9 cellular contexts compared by ENCODE assay signal in the genomic region with DNA sequence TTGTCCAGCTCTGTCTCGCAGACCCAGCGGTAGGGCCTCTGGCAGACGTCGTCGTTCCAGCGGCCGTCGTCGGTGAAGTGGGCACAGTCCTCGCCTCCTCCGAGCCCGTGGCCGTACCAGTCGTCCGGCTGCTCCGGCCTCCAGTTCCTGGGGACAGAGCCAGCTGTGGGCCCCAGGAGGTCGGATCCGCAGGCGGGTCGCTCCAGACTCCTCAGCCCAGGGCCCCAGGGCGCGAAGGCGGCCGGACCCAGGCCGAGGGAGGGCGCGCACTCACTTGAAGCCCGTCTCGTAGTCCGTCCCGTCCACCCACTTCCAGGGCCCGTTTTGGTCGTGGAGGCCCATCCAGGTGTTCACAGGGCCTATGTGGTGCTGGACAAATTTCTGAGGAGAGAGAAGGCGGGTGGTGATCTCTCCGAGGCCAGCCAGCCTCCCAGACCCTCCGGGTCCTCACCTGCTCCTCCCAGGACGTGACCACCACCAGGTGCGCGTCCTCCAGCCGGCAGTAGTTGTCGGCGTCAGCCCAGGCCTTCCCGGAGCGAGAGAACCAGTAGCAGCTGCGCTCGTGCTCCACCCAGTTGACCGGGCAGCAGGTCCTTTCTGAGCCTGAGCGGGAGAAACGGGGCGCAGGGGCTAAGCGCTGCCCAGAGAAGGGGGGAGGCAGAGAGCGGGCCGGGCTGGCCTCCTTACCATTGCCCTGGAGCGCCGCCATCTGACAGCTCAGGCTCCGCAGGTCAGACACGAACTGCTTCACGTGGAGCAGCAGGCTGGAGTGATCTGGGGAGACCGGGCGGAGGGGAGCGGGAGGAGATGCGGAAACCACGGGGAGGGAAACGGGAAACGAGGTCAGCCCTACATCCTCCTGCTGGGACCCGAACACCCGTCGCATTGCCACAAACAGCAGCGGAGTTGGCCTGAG. TPM values are rescaled to one million over a fixed set of nuclear protein-coding genes. Genes with fewer than 3 reads are reported as not detected.
DNase-seq lines count a peak whose midpoint lies in the region; ATAC-seq and TF ChIP-seq lines count a peak whose summit lies in the region.
"Had no signal": no experiment of that assay in that cellular context is flagged by ENCODE, and none has a peak within 500 bp of the region (broad histone marks: within the 10 kb centered on the region; RNA-seq: fewer than 3 reads in every experiment).

No MANE protein-coding gene starts in this region.

- H3K27ac ChIP-seq in neural progenitor cell (no peak overlapping the region), upper lobe of right lung (peak overlapping the region; percentile 32)

- no peak overlapping the region for H3K27ac Mint-ChIP-seq in activated CD4-positive, alpha-beta memory T cell treated with anti-CD3 and anti-CD28 coated beads for 36 hours
- no peak overlapping the region for H3K27ac Mint-ChIP-seq in neural progenitor cell

- peaks cover 2% of the 10 kb centered on the region for H3K36me3 Mint-ChIP-seq in activated CD4-positive, alpha-beta memory T cell treated with anti-CD3 and anti-CD28 coated beads for 36 hours
- H3K36me3 Mint-ChIP-seq in neural progenitor cell = peaks cover 8% of the 10 kb centered on the region

- H4K20me1 ChIP-seq in neural progenitor cell (ENCODE audit: low read depth) = no peaks in the 10 kb centered on the region

- intact Hi-C loops in activated CD4-positive, alpha-beta memory T cell treated with anti-CD3 and anti-CD28 coated beads for 36 hours (cut with micrococcal nuclease) = no loop called here
- intact Hi-C loops in upper lobe of right lung (cut with DNase I) = no loop called here

- peaks cover 12% of the 10 kb centered on the region for H3K27me3 Mint-ChIP-seq in activated CD4-positive, alpha-beta memory T cell treated with anti-CD3 and anti-CD28 coated beads for 36 hours
- peaks cover 2% of the 10 kb centered on the region for H3K27me3 Mint-ChIP-seq in neural progenitor cell (ENCODE audit: insufficient read depth, low read depth)

- H3K36me3 ChIP-seq in H7 (replicated peaks; ENCODE audit: control insufficient read depth, insufficient read depth, low read length) (no peaks in the 10 kb centered on the region), neural progenitor cell (no peaks in the 10 kb centered on the region), upper lobe of right lung (no peaks in the 10 kb centered on the region)

- H3K9me3 Mint-ChIP-seq in activated CD4-positive, alpha-beta memory T cell treated with anti-CD3 and anti-CD28 coated beads for 36 hours = peaks cover 6% of the 10 kb centered on the region
- peaks cover 11% of the 10 kb centered on the region for H3K9me3 Mint-ChIP-seq in neural progenitor cell

- no peak overlapping the region for H3K4me3 Mint-ChIP-seq in activated CD4-positive, alpha-beta memory T cell treated with anti-CD3 and anti-CD28 coated beads for 36 hours
- no peak overlapping the region for H3K4me3 Mint-ChIP-seq in neural progenitor cell

- H3K4me3 ChIP-seq in H7 (ENCODE audit: insufficient read depth, low read depth, low read length) (peak overlapping the region; percentile 31), neural progenitor cell (peak overlapping the region; percentile 25), upper lobe of right lung (peak overlapping the region; percentile 37)

- no peak overlapping the region for H3K9ac ChIP-seq in neural progenitor cell

- H3K27me3 ChIP-seq in H7 (ENCODE audit: control insufficient read depth, insufficient read depth, low read length) (peaks cover 12% of the 10 kb centered on the region), neural progenitor cell (peaks cover 56% of the 10 kb centered on the region), upper lobe of right lung (no peaks in the 10 kb centered on the region)

- H3K79me2 ChIP-seq in neural progenitor cell (ENCODE audit: low read depth) = no peaks in the 10 kb centered on the region

- H3F3A ChIP-seq in neural progenitor cell (ENCODE audit: low read depth) = peaks cover 27% of the 10 kb centered on the region

- peak overlapping the region; percentile 93 for H2AFZ ChIP-seq in neural progenitor cell (replicated peaks)

- POLR2A ChIA-PET in activated CD4-positive, alpha-beta memory T cell treated with anti-CD3 and anti-CD28 coated beads for 36 hours (lab: Charles Lee) = interaction anchor here (0.6 kb wide), 1 partner anchor 41 kb away, joined by 3 read pairs; no protein-coding TSS in a partner anchor

- peak; percentile 61 for ATAC-seq in esophagus mucosa
- peak; percentile 85 for ATAC-seq in upper lobe of right lung
- no peak for ATAC-seq in GM18520 (IDR thresholded peaks at IDR 0.05; ENCODE audit: unreplicated experiment)
- no peak for ATAC-seq in GM21717 (IDR thresholded peaks at IDR 0.05; ENCODE audit: unreplicated experiment)

- DNase-seq in H7 (peak; percentile 95), neural progenitor cell (ENCODE audit: low spot score) (peak; percentile 93), upper lobe of right lung (peak; percentile 92), NCI-H1694 treated with DMSO at 0.1 percent for 48 hours (lab: John Stamatoyannopoulos, UW) (no peak)
- peak; percentile 70 for DNase-seq in activated CD4-positive, alpha-beta memory T cell treated with anti-CD3 and anti-CD28 coated beads for 36 hours

- CTCF ChIA-PET in activated CD4-positive, alpha-beta memory T cell treated with anti-CD3 and anti-CD28 coated beads for 36 hours (lab: Charles Lee) = interaction anchor here (1.2 to 1.7 kb wide), 2 partner anchors 40 to 128 kb away, joined by 4 to 6 read pairs; no protein-coding TSS in a partner anchor

- H3K4me1 ChIP-seq in neural progenitor cell (peaks cover 11% of the 10 kb centered on the region), upper lobe of right lung (peaks cover 12% of the 10 kb centered on the region)

- H3K4me2 ChIP-seq in neural progenitor cell = peak overlapping the region; percentile 72

- TF ChIP-seq CTCF in neural progenitor cell (IDR thresholded peaks at IDR 0.05) = peak; percentile 60
- TF ChIP-seq CTCF in upper lobe of right lung (IDR thresholded peaks at IDR 0.05) = no peak

- H3K9me3 ChIP-seq in neural progenitor cell (ENCODE audit: low read depth) (no peaks in the 10 kb centered on the region), upper lobe of right lung (no peaks in the 10 kb centered on the region)

- H3K4me1 Mint-ChIP-seq in activated CD4-positive, alpha-beta memory T cell treated with anti-CD3 and anti-CD28 coated beads for 36 hours (ENCODE audit: low read depth) = peaks cover 11% of the 10 kb centered on the region
- H3K4me1 Mint-ChIP-seq in neural progenitor cell = peaks cover 15% of the 10 kb centered on the region

RNA-seq across cellular contexts. Expression of a gene that starts 5.2 kb away (rescaled TPM):
- total RNA-seq in H7 (2014; rRNA removed; shearing (Covaris generic)) = 12.3 and 15.4 TPM in 2 replicates
- total RNA-seq in activated CD4-positive, alpha-beta memory T cell treated with anti-CD3 and anti-CD28 coated beads for 36 hours = 1 to 10 TPM in 1 of 2 experiments, under 1 TPM in 1; 0.76 to 1.2 TPM
- 1.00 TPM for total RNA-seq in esophagus mucosa
- total RNA-seq in neural progenitor cell (ENCODE audit: low replicate concordance) = 3.1 and 4.4 TPM in 2 replicates
- total RNA-seq in upper lobe of right lung = 4.3 TPM

RNA-seq across cellular contexts. Expression of a gene that starts 45.7 kb away (rescaled TPM):
- total RNA-seq in H7 (2014; rRNA removed; shearing (Covaris generic)) = 21.0 and 27.6 TPM in 2 replicates
- total RNA-seq in activated CD4-positive, alpha-beta memory T cell treated with anti-CD3 and anti-CD28 coated beads for 36 hours = 1 to 10 TPM; 7.9 to 8.4 TPM
- total RNA-seq in esophagus mucosa (3.1 TPM), neural progenitor cell (ENCODE audit: low replicate concordance) (23.5 and 50.5 TPM in 2 replicates), upper lobe of right lung (30.7 TPM)

RNA-seq across cellular contexts. Expression of a gene that starts 45.8 kb away (rescaled TPM):
- 362 and 410 TPM in 2 replicates for total RNA-seq in H7 (2014; rRNA removed; shearing (Covaris generic))
- 100 to 1,000 TPM; 332 to 340 TPM for total RNA-seq in activated CD4-positive, alpha-beta memory T cell treated with anti-CD3 and anti-CD28 coated beads for 36 hours
- total RNA-seq in esophagus mucosa (311 TPM), neural progenitor cell (ENCODE audit: low replicate concordance) (86.7 and 194 TPM in 2 replicates), upper lobe of right lung (544 TPM)

RNA-seq across cellular contexts. Expression of a gene that starts 59.3 kb away (rescaled TPM):
- total RNA-seq in H7 (2014; rRNA removed; shearing (Covaris generic)) = not detected in 2 replicates
- total RNA-seq in activated CD4-positive, alpha-beta memory T cell treated with anti-CD3 and anti-CD28 coated beads for 36 hours = not detected
- total RNA-seq in esophagus mucosa (0.24 TPM), neural progenitor cell (ENCODE audit: low replicate concordance) (not detected in 2 replicates), upper lobe of right lung (1.3 TPM)
- total RNA-seq: HT1080 had no signal

Comparison
In these comparisons a context has a peak if more than half of its experiments do, and no peak if none do; other contexts are left out.
1. ATAC-seq: peak in esophagus mucosa (single experiment) and upper lobe of right lung (single experiment); none in GM18520 (single experiment) and GM21717 (single experiment).
2. Peak in every context shown above with its lines, with median percentiles within 50 percentile points of each other: H3K4me3 ChIP-seq.